30 cellular contexts compared by ENCODE assay signal in the genomic region with DNA sequence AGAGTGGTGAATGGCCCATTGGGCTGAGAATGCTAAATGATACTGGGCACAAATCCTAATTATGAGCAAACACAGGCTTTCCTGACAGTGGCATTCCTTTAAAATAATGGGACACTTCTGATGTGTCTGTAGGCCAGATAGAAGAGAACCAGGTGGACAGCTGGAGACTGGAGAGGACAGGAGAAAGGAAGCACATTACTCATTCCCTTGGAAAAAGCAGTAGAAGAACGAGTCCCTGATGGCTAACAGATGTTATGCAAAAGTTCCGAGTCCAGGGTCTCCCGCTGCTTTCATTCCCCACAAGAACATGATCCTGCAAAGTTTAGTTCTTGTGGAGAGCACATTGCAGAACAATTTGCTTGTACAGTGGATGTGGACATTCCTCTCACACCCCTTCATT.
"Had no signal": no experiment of that assay in that cellular context is flagged by ENCODE, and none has a peak within 500 bp of the region (broad histone marks: within the 10 kb centered on the region; RNA-seq: fewer than 3 reads in every experiment).

No MANE protein-coding gene starts in this region.

- H3K27ac Mint-ChIP-seq: natural killer cell; neural progenitor cell; progenitor cell of endocrine pancreas; stimulated activated memory B cell treated with anti-CD40 and anti-IgM and Interleukin-4, amounts not matched to agents 10 μg/mL and 1 μg/mL and 100 μg/mL, for 72 hours; stimulated activated naive CD8-positive, alpha-beta T cell treated with anti-CD3 and anti-CD28 coated beads, Interleukin-15, amount 100 ng/mL, for 72 hours; type B pancreatic cell had no signal

- H3K27me3 Mint-ChIP-seq: stimulated activated memory B cell treated with anti-CD40 and anti-IgM and Interleukin-4, amounts not matched to agents 10 μg/mL and 1 μg/mL and 100 μg/mL, for 72 hours; stimulated activated naive CD8-positive, alpha-beta T cell treated with anti-CD3 and anti-CD28 coated beads, Interleukin-15, amount 100 ng/mL, for 72 hours had no signal

- H3K9me3 Mint-ChIP-seq: stimulated activated memory B cell treated with anti-CD40 and anti-IgM and Interleukin-4, amounts not matched to agents 10 μg/mL and 1 μg/mL and 100 μg/mL, for 72 hours; type B pancreatic cell had no signal

- H3K36me3 Mint-ChIP-seq: natural killer cell; neural progenitor cell; stimulated activated memory B cell treated with anti-CD40 and anti-IgM and Interleukin-4, amounts not matched to agents 10 μg/mL and 1 μg/mL and 100 μg/mL, for 72 hours; type B pancreatic cell had no signal

- H3K4me1 Mint-ChIP-seq: natural killer cell; neural progenitor cell; stimulated activated memory B cell treated with anti-CD40 and anti-IgM and Interleukin-4, amounts not matched to agents 10 μg/mL and 1 μg/mL and 100 μg/mL, for 72 hours; stimulated activated naive CD8-positive, alpha-beta T cell treated with anti-CD3 and anti-CD28 coated beads, Interleukin-15, amount 100 ng/mL, for 72 hours had no signal

- H3K4me3 ChIP-seq: neural progenitor cell, ovary, psoas muscle, right lobe of liver, skin epidermis, smooth muscle cell, spleen, suprapubic skin, testis, tibial artery, transverse colon, upper lobe of right lung, uterus had no signal

- DNase-seq: natural killer cell; occipital lobe; ovary; posterior cingulate gyrus; psoas muscle; right cardiac atrium; right lobe of liver; spleen; stimulated activated CD4-positive, alpha-beta T cell treated with anti-CD3 and anti-CD28 coated beads, Interleukin-12 subunit alpha, Interleukin-12 subunit beta, amount 100 ng/mL, for 4 hours; stimulated activated CD4-positive, alpha-beta T cell treated with anti-CD3 and anti-CD28 coated beads, Interleukin-1b, Interleukin-23, amount 100 ng/mL, for 48 hours; stimulated activated CD4-positive, alpha-beta T cell treated with anti-CD3 and anti-CD28 coated beads, Interleukin-4, amount 100 ng/mL, for 1 hour; stimulated activated CD4-positive, alpha-beta T cell treated with anti-CD3 and anti-CD28 coated beads, Interleukin-4, amount 100 ng/mL, for 4 hours; stimulated activated CD8-positive, alpha-beta memory T cell treated with anti-CD3 and anti-CD28 coated beads, Interleukin-4, amount 100 ng/mL, for 48 hours; stimulated activated naive CD4-positive, alpha-beta T cell; stimulated activated naive CD8-positive, alpha-beta T cell treated with anti-CD3 and anti-CD28 coated beads, Interleukin-15, amount 100 ng/mL, for 72 hours; stimulated activated naive CD8-positive, alpha-beta T cell treated with anti-CD3 and anti-CD28 coated beads, Interleukin-15, Interleukin-2, amounts not matched to agents 100 U/mL and 50 U/mL, for 24 hours; substantia nigra; testis; tibial artery; transverse colon; upper lobe of right lung; uterus had no signal

- H3K4me3 Mint-ChIP-seq: natural killer cell; nephron; neural progenitor cell; stimulated activated memory B cell treated with anti-CD40 and anti-IgM and Interleukin-4, amounts not matched to agents 10 μg/mL and 1 μg/mL and 100 μg/mL, for 72 hours; stimulated activated naive CD8-positive, alpha-beta T cell treated with anti-CD3 and anti-CD28 coated beads, Interleukin-15, amount 100 ng/mL, for 72 hours; type B pancreatic cell had no signal
